12 cellular contexts compared by ENCODE assay signal in the genomic region with DNA sequence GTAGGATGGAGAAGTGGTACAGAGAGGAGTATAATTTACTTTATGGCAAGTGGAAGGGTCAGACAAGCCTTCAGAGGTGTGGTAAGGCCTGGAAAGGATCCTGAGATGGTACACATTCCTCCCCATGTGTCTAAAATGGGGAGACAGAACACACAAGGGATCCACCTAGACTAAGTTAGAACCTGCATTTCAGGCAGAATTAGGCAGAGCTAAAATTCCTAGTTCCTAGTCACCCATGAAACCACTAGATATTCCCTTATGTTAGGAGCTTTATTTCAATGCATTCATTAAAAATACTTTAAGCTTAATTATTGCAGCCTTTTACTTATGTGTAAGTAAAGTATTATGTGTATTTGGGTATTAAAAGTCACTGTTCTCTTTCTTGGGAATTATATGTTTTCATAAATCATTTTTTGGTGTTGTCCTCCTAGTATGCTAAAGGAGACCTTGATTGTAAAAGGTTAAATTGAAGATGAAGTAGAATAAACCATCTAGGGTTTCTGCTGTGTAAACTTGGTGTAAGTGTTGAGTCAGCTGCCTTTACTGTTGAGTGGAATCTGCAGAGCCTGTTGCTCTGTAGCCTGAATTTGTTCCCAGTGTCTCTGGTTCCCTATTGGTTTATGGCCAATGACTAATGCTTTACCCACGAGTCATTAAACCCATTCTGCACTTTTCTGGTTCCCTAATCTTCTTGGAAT.
DNase-seq lines count a peak whose midpoint lies in the region; ATAC-seq and TF ChIP-seq lines count a peak whose summit lies in the region.
"Had no signal": no experiment of that assay in that cellular context is flagged by ENCODE, and none has a peak within 500 bp of the region (broad histone marks: within the 10 kb centered on the region; RNA-seq: fewer than 3 reads in every experiment).

No MANE protein-coding gene starts in this region.

- H3K27ac ChIP-seq in stomach = peak overlapping the region in 1 of 5 donors; percentile 11
- H3K27ac ChIP-seq in esophagus muscularis mucosa (replicated peaks in 1 of 4) = no peak overlapping the region
- H3K27ac ChIP-seq: HL-60, left ventricle myocardium inferior had no signal

- H3K27me3 Mint-ChIP-seq in chondrocyte (ENCODE audit: low read depth) = no peaks in the 10 kb centered on the region
- H3K27me3 Mint-ChIP-seq in activated T-helper 2 cell treated with anti-CD3 and anti-CD28 coated beads, Interferon-gamma antibody, Interleukin-2, Interleukin-4, amounts not matched to agents 10 μg/mL and 5 μg/mL and 100 μg/mL, durations not matched to agents 14 hours and 24 hours and 36 hours (ENCODE audit: low read depth) = no peaks in the 10 kb centered on the region

- in situ Hi-C loops in Caki2 (cut with HindIII; ENCODE audit: low pct_unique_long_range_greater_than_20kb, low sequenced_read_pairs) = no loop called here

- TF ChIP-seq CTCF in chondrocyte (IDR thresholded peaks at IDR 0.05) (no peak), mucosa of descending colon (IDR thresholded peaks at IDR 0.05) (no peak), stomach (IDR thresholded peaks at IDR 0.05) (no peak), esophagus muscularis mucosa (IDR thresholded peaks at IDR 0.05) (no peak)

- whole genome bisulfite sequencing in stomach, 5 donors = 13 to 21% (median 18%) methylated on average over 1 of the region's 1 CpG
- 11% methylated on average over 1 of the region's 1 CpG for WGBS in esophagus muscularis mucosa

- no peaks in the 10 kb centered on the region for H3K36me3 ChIP-seq in mucosa of descending colon (ENCODE audit: low read depth)
- H3K36me3 ChIP-seq in stomach = no peaks in the 10 kb centered on the region
- no peaks in the 10 kb centered on the region for H3K36me3 ChIP-seq in esophagus muscularis mucosa
- H3K36me3 ChIP-seq: left ventricle myocardium inferior had no signal

- peak overlapping the region; percentile 93 for H3K27ac Mint-ChIP-seq in chondrocyte (ENCODE audit: unreplicated experiment)
- H3K27ac Mint-ChIP-seq in activated T-helper 2 cell treated with anti-CD3 and anti-CD28 coated beads, Interferon-gamma antibody, Interleukin-2, Interleukin-4, amounts not matched to agents 10 μg/mL and 5 μg/mL and 100 μg/mL, durations not matched to agents 14 hours and 24 hours and 36 hours = no peak overlapping the region
- H3K27ac Mint-ChIP-seq: T-helper 1 cell treated with Interleukin-12 subunit alpha and Interleukin-12 subunit beta and Interleukin-4 antibody, amounts not matched to agents 30 μg/mL and 1 μg/mL, for 36 hours had no signal

- H3K4me3 ChIP-seq in mucosa of descending colon (no peak overlapping the region), stomach (no peak overlapping the region), esophagus muscularis mucosa (no peak overlapping the region)
- H3K4me3 ChIP-seq: left ventricle myocardium inferior had no signal

- H3K27me3 ChIP-seq in stomach (no peaks in the 10 kb centered on the region), esophagus muscularis mucosa (no peaks in the 10 kb centered on the region)

- no peaks in the 10 kb centered on the region for H3K36me3 Mint-ChIP-seq in chondrocyte (ENCODE audit: low read depth)
- H3K36me3 Mint-ChIP-seq in activated T-helper 2 cell treated with anti-CD3 and anti-CD28 coated beads, Interferon-gamma antibody, Interleukin-2, Interleukin-4, amounts not matched to agents 10 μg/mL and 5 μg/mL and 100 μg/mL, durations not matched to agents 14 hours and 24 hours and 36 hours (ENCODE audit: low read depth) = no peaks in the 10 kb centered on the region

- H3K4me1 Mint-ChIP-seq in chondrocyte (ENCODE audit: low read depth) = peaks cover 35% of the 10 kb centered on the region
- H3K4me1 Mint-ChIP-seq in activated T-helper 2 cell treated with anti-CD3 and anti-CD28 coated beads, Interferon-gamma antibody, Interleukin-2, Interleukin-4, amounts not matched to agents 10 μg/mL and 5 μg/mL and 100 μg/mL, durations not matched to agents 14 hours and 24 hours and 36 hours (ENCODE audit: low read depth) = no peaks in the 10 kb centered on the region

- no peaks in the 10 kb centered on the region for H3K9me3 ChIP-seq in mucosa of descending colon
- no peaks in the 10 kb centered on the region for H3K9me3 ChIP-seq in stomach
- no peaks in the 10 kb centered on the region for H3K9me3 ChIP-seq in esophagus muscularis mucosa
- H3K9me3 ChIP-seq: left ventricle myocardium inferior had no signal

- TF ChIP-seq POLR2A in stomach (IDR thresholded peaks at IDR 0.05) (no peak), esophagus muscularis mucosa (IDR thresholded peaks at IDR 0.05; ENCODE audit: low read depth) (no peak)

- H3K9me3 Mint-ChIP-seq in chondrocyte (ENCODE audit: low read depth) = peaks cover 3% of the 10 kb centered on the region
- H3K9me3 Mint-ChIP-seq in activated T-helper 2 cell treated with anti-CD3 and anti-CD28 coated beads, Interferon-gamma antibody, Interleukin-2, Interleukin-4, amounts not matched to agents 10 μg/mL and 5 μg/mL and 100 μg/mL, durations not matched to agents 14 hours and 24 hours and 36 hours = no peaks in the 10 kb centered on the region
- H3K9me3 Mint-ChIP-seq: T-helper 1 cell treated with Interleukin-12 subunit alpha and Interleukin-12 subunit beta and Interleukin-4 antibody, amounts not matched to agents 30 μg/mL and 1 μg/mL, for 36 hours had no signal

- TF ChIP-seq EP300 in stomach (IDR thresholded peaks at IDR 0.05) (no peak), esophagus muscularis mucosa (IDR thresholded peaks at IDR 0.05) (no peak)

- DNase-seq in Caki2 (ENCODE audit: low read depth) (peak; percentile 89), LoVo (ENCODE audit: low spot score) (peak; percentile 49), chondrocyte (ENCODE audit: low spot score) (no peak), mucosa of descending colon (no peak), NCI-H524 treated with DMSO at 0.1 percent for 48 hours (lab: John Stamatoyannopoulos, UW) (no peak), stomach (no peak), esophagus muscularis mucosa (ENCODE audit: extremely low spot score) (no peak)
- no peak for DNase-seq in activated T-helper 2 cell treated with anti-CD3 and anti-CD28 coated beads, Interferon-gamma antibody, Interleukin-2, Interleukin-4, amounts not matched to agents 10 μg/mL and 5 μg/mL and 100 μg/mL, durations not matched to agents 14 hours and 24 hours and 36 hours (ENCODE audit: low spot score)
- DNase-seq: DMS 273 treated with DMSO at 0.1 percent for 48 hours, left ventricle myocardium inferior had no signal

- no peak overlapping the region for H3K4me3 Mint-ChIP-seq in chondrocyte (ENCODE audit: unreplicated experiment)
- no peak overlapping the region for H3K4me3 Mint-ChIP-seq in activated T-helper 2 cell treated with anti-CD3 and anti-CD28 coated beads, Interferon-gamma antibody, Interleukin-2, Interleukin-4, amounts not matched to agents 10 μg/mL and 5 μg/mL and 100 μg/mL, durations not matched to agents 14 hours and 24 hours and 36 hours (ENCODE audit: low read depth)
- H3K4me3 Mint-ChIP-seq: T-helper 1 cell treated with Interleukin-12 subunit alpha and Interleukin-12 subunit beta and Interleukin-4 antibody, amounts not matched to agents 30 μg/mL and 1 μg/mL, for 36 hours had no signal

- peak; percentile 48 for ATAC-seq in mucosa of descending colon

- intact Hi-C loops in mucosa of descending colon (cut with DNase I, micrococcal nuclease) = no loop called here
- intact Hi-C loops in stomach (cut with DNase I; ENCODE audit: low total_unique reads) = no loop called here
- intact Hi-C loops in activated T-helper 2 cell treated with anti-CD3 and anti-CD28 coated beads, Interferon-gamma antibody, Interleukin-2, Interleukin-4, amounts not matched to agents 10 μg/mL and 5 μg/mL and 100 μg/mL, durations not matched to agents 14 hours and 24 hours and 36 hours (cut with micrococcal nuclease) = no loop called here
- intact Hi-C loops in esophagus muscularis mucosa (cut with DNase I) = no loop called here

- no peaks in the 10 kb centered on the region for H3K4me1 ChIP-seq in mucosa of descending colon (ENCODE audit: low read depth)
- no peaks in the 10 kb centered on the region for H3K4me1 ChIP-seq in stomach
- no peaks in the 10 kb centered on the region for H3K4me1 ChIP-seq in esophagus muscularis mucosa
- H3K4me1 ChIP-seq: left ventricle myocardium inferior had no signal

Comparison
In these comparisons a context has a peak if more than half of its experiments do, and no peak if none do; other contexts are left out.
1. DNase-seq: peak in Caki2 (single experiment) and LoVo (single experiment); none in chondrocyte (single experiment), mucosa of descending colon (0 of 3), NCI-H524 treated with DMSO at 0.1 percent for 48 hours (single experiment), stomach (single experiment), activated T-helper 2 cell treated with anti-CD3 and anti-CD28 coated beads, Interferon-gamma antibody, Interleukin-2, Interleukin-4, amounts not matched to agents 10 μg/mL and 5 μg/mL and 100 μg/mL, durations not matched to agents 14 hours and 24 hours and 36 hours (single experiment) and esophagus muscularis mucosa (single experiment).